In the genomic region with DNA sequence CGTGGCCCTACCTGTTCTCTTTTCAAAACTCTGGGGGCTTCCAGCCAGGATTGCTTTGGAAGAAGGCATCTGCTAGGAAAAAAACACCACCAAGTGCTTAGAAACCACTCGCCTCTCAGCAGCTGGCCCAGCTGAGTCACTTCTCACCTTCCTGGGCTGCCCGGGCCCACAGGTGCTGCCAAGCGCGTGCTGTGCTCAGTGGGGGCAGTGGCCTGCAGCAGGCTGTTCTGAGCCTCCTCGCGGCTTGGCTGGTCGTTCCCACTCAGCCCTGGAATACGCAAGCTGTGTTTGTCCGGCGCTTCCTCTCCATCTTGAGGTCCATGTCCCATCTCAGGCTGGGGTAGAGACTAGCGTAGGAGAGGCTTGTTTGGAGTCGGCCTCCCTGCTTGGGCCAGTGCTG, we compare ENCODE assay signal across 11 cellular contexts.
DNase-seq lines count a peak whose midpoint lies in the region; ATAC-seq, FAIRE-seq and TF ChIP-seq lines count a peak whose summit lies in the region.
"Had no signal": no experiment of that assay in that cellular context is flagged by ENCODE, and none has a peak within 500 bp of the region (broad histone marks: within the 10 kb centered on the region; RNA-seq: fewer than 3 reads in every experiment).

No MANE protein-coding gene starts in this region.

- H3K36me3 ChIP-seq in IMR-90 (ENCODE audit: control insufficient read depth, insufficient read depth, low read length) (peaks cover 86% of the 10 kb centered on the region), astrocyte (ENCODE audit: insufficient read depth, low read length) (peaks cover 49% of the 10 kb centered on the region), vagina (peaks cover 0 to 32% of the 10 kb centered on the region in 2 donors)
- H3K36me3 ChIP-seq: HAP-1 had no signal

- TF ChIP-seq RAD21 in IMR-90 (IDR thresholded peaks at IDR 0.05; ENCODE audit: low read length): no peak

- H2BK120ac ChIP-seq in IMR-90 (ENCODE audit: low read depth, low read length): no peak overlapping the region

- POLR2A ChIA-PET in IMR-90 (lab: Charles Lee; ENCODE audit: unreplicated experiment) (no interaction called here), WTC11 (lab: Charles Lee) (interaction anchor here (0.5 kb wide), 1 partner anchor 83 kb away, joined by 3 read pairs; no protein-coding TSS in a partner anchor)

- no peak overlapping the region for H3K18ac ChIP-seq in IMR-90 (ENCODE audit: low read depth, low read length)

- H3K79me1 ChIP-seq in IMR-90 (ENCODE audit: low read depth in 1 of 2, low read length in 2 of 2): peaks cover 24 to 69% of the 10 kb centered on the region in 2 experiments

- H3K14ac ChIP-seq in IMR-90 (replicated peaks; ENCODE audit: low read depth, low read length): no peak overlapping the region

- in situ Hi-C loops in IMR-90 (cut with MboI; ENCODE audit: low sequenced_read_pairs): no loop called here
- in situ Hi-C loops in G401 (cut with HindIII; ENCODE audit: low sequenced_read_pairs): no loop called here

- no peak overlapping the region for H4K8ac ChIP-seq in IMR-90 (ENCODE audit: low read depth in 2 of 2, low read length in 2 of 2)

- H3K4me2 ChIP-seq in IMR-90 (ENCODE audit: low read depth, low read length) (no peak overlapping the region), astrocyte (ENCODE audit: low read length) (no peak overlapping the region)

- TF ChIP-seq CTCF in IMR-90 (conservative IDR thresholded peaks at IDR 0.05; ENCODE audit: low read depth, low read length) (no peak), astrocyte (IDR thresholded peaks at IDR 0.05; ENCODE audit: insufficient read depth, low read depth, low read length) (no peak), vagina (IDR thresholded peaks at IDR 0.05) (no peak), WTC11 (IDR thresholded peaks at IDR 0.05) (no peak), endothelial cell (IDR thresholded peaks at IDR 0.05; ENCODE audit: unreplicated experiment) (no peak)

- no TSS peak for BruUV-seq in IMR-90 (replicated peaks; lab: Mats Ljungman, UMichigan)

- CTCF ChIA-PET in IMR-90 (lab: Yijun Ruan, JAX) (interaction anchor here (0.9 kb wide), 1 partner anchor 1416 kb away, joined by 3 read pairs; no protein-coding TSS in a partner anchor), WTC11 (lab: Charles Lee) (interaction anchor here (0.5 to 2.2 kb wide), 53 partner anchors 9 to 409 kb away, joined by 3 to 24 read pairs (median 4); no protein-coding TSS in a partner anchor)

- no peak overlapping the region for H3K56ac ChIP-seq in IMR-90 (ENCODE audit: extremely low read depth, insufficient read depth, low read length)

- FAIRE-seq in astrocyte (lab: Jason Lieb, UNC): no peak

- H3K9ac ChIP-seq in IMR-90 (ENCODE audit: low read depth, low read length) (no peak overlapping the region), astrocyte (ENCODE audit: low read length) (no peak overlapping the region)

- no peak overlapping the region for H3K23ac ChIP-seq in IMR-90 (ENCODE audit: low read depth, low read length)

- H3K4me1 Mint-ChIP-seq in astrocyte (ENCODE audit: low read depth, unreplicated experiment) (peaks cover 33% of the 10 kb centered on the region), WTC11 (no peaks in the 10 kb centered on the region; the same call in 1 of the 2 replicates), endothelial cell (ENCODE audit: unreplicated experiment) (no peaks in the 10 kb centered on the region)
- H3K4me1 Mint-ChIP-seq: CD4-positive, alpha-beta memory T cell; IgD-negative memory B cell had no signal

- H2BK5ac ChIP-seq in IMR-90 (ENCODE audit: low read depth, low read length, poor library complexity, severe bottlenecking): no peak overlapping the region

- no peak overlapping the region for H3K4ac ChIP-seq in IMR-90 (ENCODE audit: low read depth, low read length)

- H3K9me3 Mint-ChIP-seq in astrocyte (ENCODE audit: unreplicated experiment) (no peaks in the 10 kb centered on the region), WTC11 (no peaks in the 10 kb centered on the region), endothelial cell (ENCODE audit: unreplicated experiment) (no peaks in the 10 kb centered on the region)
- H3K9me3 Mint-ChIP-seq: CD4-positive, alpha-beta memory T cell; IgD-negative memory B cell had no signal

- intact Hi-C loops in IMR-90 (cut with micrococcal nuclease): loop anchor here (10.0 kb wide), 1 partner anchor 637 kb away; no protein-coding TSS in a partner anchor
- intact Hi-C loops in vagina (cut with DNase I): no loop called here

- WGBS in IMR-90 (ENCODE audit: extremely low coverage in 2 of 2, insufficient read length in 1 of 2), 2 experiments: 20% methylated on average over 1 of the region's 13 CpGs; no CpG with 5 or more reads in 1 of the 2 experiments

- H3K9me3 ChIP-seq in IMR-90 (ENCODE audit: control insufficient read depth, insufficient read depth, low read length) (no peaks in the 10 kb centered on the region), astrocyte (ENCODE audit: insufficient read depth, low read depth, low read length) (no peaks in the 10 kb centered on the region), vagina (no peaks in the 10 kb centered on the region)
- H3K9me3 ChIP-seq: HAP-1 had no signal

- dilution Hi-C loops in IMR-90 (cut with HindIII; ENCODE audit: low sequenced_read_pairs, unreplicated experiment): no loop called here

- H3K4me1 ChIP-seq in IMR-90 (ENCODE audit: control insufficient read depth, insufficient read depth, low read length) (peaks cover 44% of the 10 kb centered on the region), astrocyte (ENCODE audit: insufficient read depth, low read length) (peaks cover 44% of the 10 kb centered on the region), vagina (peaks cover 31% of the 10 kb centered on the region)
- H3K4me1 ChIP-seq: HAP-1 had no signal

- peaks cover 28% of the 10 kb centered on the region for H3K36me3 Mint-ChIP-seq in astrocyte (ENCODE audit: low read depth, unreplicated experiment)
- H3K36me3 Mint-ChIP-seq in WTC11: no peaks in the 10 kb centered on the region
- H3K36me3 Mint-ChIP-seq in endothelial cell (ENCODE audit: low read depth, unreplicated experiment): peaks cover 3% of the 10 kb centered on the region
- H3K36me3 Mint-ChIP-seq: CD4-positive, alpha-beta memory T cell; IgD-negative memory B cell had no signal

- no peak overlapping the region for H3K27ac ChIP-seq in IMR-90 (ENCODE audit: insufficient read depth, low read length)
- no peak overlapping the region for H3K27ac ChIP-seq in astrocyte (ENCODE audit: low read depth, low read length)
- peak overlapping the region; percentile 30 for H3K27ac ChIP-seq in vagina

- peaks cover 28% of the 10 kb centered on the region for H3K9me1 ChIP-seq in IMR-90 (ENCODE audit: insufficient read depth, low read length)

- peak overlapping the region; percentile 53 for H3K27ac Mint-ChIP-seq in astrocyte (ENCODE audit: unreplicated experiment)
- H3K27ac Mint-ChIP-seq in WTC11: no peak overlapping the region
- no peak overlapping the region for H3K27ac Mint-ChIP-seq in endothelial cell (ENCODE audit: unreplicated experiment)
- H3K27ac Mint-ChIP-seq: CD4-positive, alpha-beta memory T cell; IgD-negative memory B cell had no signal

- DNase-seq in IMR-90: peak; percentile 31
- peak; percentile 48 for DNase-seq in astrocyte (ENCODE audit: low read depth)
- peak; percentile 36 for DNase-seq in glomerular visceral epithelial cell (ENCODE audit: extremely low spot score)
- no peak for DNase-seq in vagina (ENCODE audit: extremely low spot score in 2 of 2)
- DNase-seq in WTC11 (ENCODE audit: low spot score): no peak
- no peak for DNase-seq in endothelial cell (ENCODE audit: low spot score)
- no peak for DNase-seq in G401 (ENCODE audit: low spot score)
- DNase-seq: CD4-positive, alpha-beta memory T cell; NCI-H187 treated with DMSO at 0.1 percent for 48 hours had no signal

- peaks cover 41% of the 10 kb centered on the region for H4K20me1 ChIP-seq in IMR-90 (ENCODE audit: insufficient read depth, low read length)
- H4K20me1 ChIP-seq in astrocyte (ENCODE audit: insufficient read depth, low read length): peaks cover 100% of the 10 kb centered on the region

- no peak overlapping the region for H4K5ac ChIP-seq in IMR-90 (ENCODE audit: low read depth, low read length)

- H3K27me3 ChIP-seq in IMR-90 (ENCODE audit: control insufficient read depth, insufficient read depth, low read length) (no peaks in the 10 kb centered on the region), astrocyte (ENCODE audit: insufficient read depth, low read length) (no peaks in the 10 kb centered on the region), vagina (no peaks in the 10 kb centered on the region)

- no peak overlapping the region for H2BK20ac ChIP-seq in IMR-90 (ENCODE audit: low read depth, low read length)

- TF ChIP-seq POLR2A in IMR-90 (IDR thresholded peaks at IDR 0.05; ENCODE audit: low read depth, low read length) (no peak), vagina (IDR thresholded peaks at IDR 0.05) (no peak)

- no peak overlapping the region for H2AK9ac ChIP-seq in IMR-90 (replicated peaks; ENCODE audit: low read depth, low read length, poor library complexity)

- no peak overlapping the region for H2BK15ac ChIP-seq in IMR-90 (ENCODE audit: low read depth, low read length)

- H4K91ac ChIP-seq in IMR-90 (ENCODE audit: insufficient read depth, low read depth, low read length): peak overlapping the region; percentile 17

- H2AK5ac ChIP-seq in IMR-90 (ENCODE audit: low read depth, low read length): 0 out of 2 replicates have a peak overlapping the region, but pooled peaks have one; percentile 28

- H3K4me3 ChIP-seq in IMR-90 (ENCODE audit: insufficient read depth, low read depth, low read length) (no peak overlapping the region), astrocyte (ENCODE audit: insufficient read depth, low read depth, low read length) (no peak overlapping the region), vagina (no peak overlapping the region)
- H3K4me3 ChIP-seq: HAP-1 had no signal

- H3K27me3 Mint-ChIP-seq in astrocyte (ENCODE audit: low read depth, unreplicated experiment): no peaks in the 10 kb centered on the region
- H3K27me3 Mint-ChIP-seq in WTC11 (ENCODE audit: low read depth): no peaks in the 10 kb centered on the region
- peaks cover 1% of the 10 kb centered on the region for H3K27me3 Mint-ChIP-seq in endothelial cell (ENCODE audit: unreplicated experiment)

- no peak overlapping the region for H3K4me3 Mint-ChIP-seq in astrocyte (ENCODE audit: unreplicated experiment)
- no peak overlapping the region for H3K4me3 Mint-ChIP-seq in WTC11
- no peak overlapping the region for H3K4me3 Mint-ChIP-seq in endothelial cell (ENCODE audit: unreplicated experiment)
- H3K4me3 Mint-ChIP-seq: CD4-positive, alpha-beta memory T cell; IgD-negative memory B cell had no signal

- peaks cover 14% of the 10 kb centered on the region for H3K79me2 ChIP-seq in astrocyte (ENCODE audit: insufficient read depth, low read length)

- no peak for ATAC-seq in IMR-90 (ENCODE audit: low read depth)
- no peak for ATAC-seq in WTC11

- H2AFZ ChIP-seq in IMR-90 (replicated peaks; ENCODE audit: low read length, poor library complexity) (no peak overlapping the region), astrocyte (ENCODE audit: low read depth, low read length) (no peak overlapping the region)

TF ChIP-seq in IMR-90, 13 proteins besides CTCF, POLR2A, EP300 and RAD21 (continues in another document):
- no peak for TF ChIP-seq MAFK (IDR thresholded peaks at IDR 0.05; ENCODE audit: low read depth, low read length)

TF ChIP-seq in WTC11, 78 proteins besides CTCF, POLR2A, EP300 and RAD21:
- no peak for TF ChIP-seq ZNF121 (CRISPR knock-in tag; IDR thresholded peaks at IDR 0.05)
- TF ChIP-seq ELF4 (CRISPR knock-in tag; IDR thresholded peaks at IDR 0.05; ENCODE audit: low read depth): no peak
- no peak for TF ChIP-seq PRRX2 (CRISPR knock-in tag; IDR thresholded peaks at IDR 0.05)
TF ChIP-seq in WTC11: peak in this region for 0.

Comparison
In these comparisons a context has a peak if more than half of its experiments do, and no peak if none do; other contexts are left out.
1. DNase-seq: peak in IMR-90 (single experiment), astrocyte (single experiment) and glomerular visceral epithelial cell (single experiment); none in vagina (0 of 2), WTC11 (single experiment), endothelial cell (single experiment) and G401 (single experiment).